Comparison of ENCODE assay signal across 9 cellular contexts in genomic region chr6:11460001-11460668, GRCh38.
DNase-seq lines count a peak whose midpoint lies in the region; ATAC-seq and TF ChIP-seq lines count a peak whose summit lies in the region.
"Had no signal": no experiment of that assay in that cellular context is flagged by ENCODE, and none has a peak within 500 bp of the region (broad histone marks: within the 10 kb centered on the region; RNA-seq: fewer than 3 reads in every experiment).

No MANE protein-coding gene starts in this region.

- no peaks in the 10 kb centered on the region for H3K9me2 ChIP-seq in Karpas-422 (replicated peaks; ENCODE audit: insufficient read depth, low read length)

- H3K79me2 ChIP-seq in DND-41 (ENCODE audit: insufficient read depth, low read length) (no peaks in the 10 kb centered on the region), Karpas-422 (ENCODE audit: low read length) (no peaks in the 10 kb centered on the region)

- H4K20me1 ChIP-seq in DND-41 (ENCODE audit: insufficient read depth, low read length) (no peaks in the 10 kb centered on the region), Karpas-422 (ENCODE audit: insufficient read depth, low read depth, low read length) (no peaks in the 10 kb centered on the region)

- no peak overlapping the region for H2AFZ ChIP-seq in DND-41 (ENCODE audit: low read depth, low read length)
- H2AFZ ChIP-seq in Karpas-422 (ENCODE audit: low read length), result peak overlapping the region; percentile 15; the same call in 1 of the 2 replicates

- H3K27me3 ChIP-seq in DND-41 (ENCODE audit: insufficient read depth, low read length, poor library complexity) (no peaks in the 10 kb centered on the region), Karpas-422 (ENCODE audit: low read length) (no peaks in the 10 kb centered on the region), upper lobe of right lung (no peaks in the 10 kb centered on the region)

- no peak overlapping the region for H3K27ac ChIP-seq in DND-41 (ENCODE audit: low read length)
- H3K27ac ChIP-seq in Karpas-422 (ENCODE audit: low read length), result peak overlapping the region; percentile 76
- peak overlapping the region; percentile 44 for H3K27ac ChIP-seq in upper lobe of right lung
- H3K27ac ChIP-seq: epithelial cell of prostate had no signal

- DNase-seq in DND-41 (no peak), Karpas-422 (peak; percentile 66), cardiac fibroblast (ENCODE audit: low read depth in 2 of 2) (peak; percentile 25 to 55), upper lobe of right lung (no peak), DMS79 (lab: John Stamatoyannopoulos, UW) (no peak), GM19238 (ENCODE audit: insufficient read length, low spot score) (no peak)

- H3K4me3 ChIP-seq in DND-41 (ENCODE audit: low read depth in 1 of 2, low read length in 2 of 2) (no peak overlapping the region), Karpas-422 (ENCODE audit: low read length) (peak overlapping the region; percentile 50), cardiac fibroblast (replicated peaks in 1 of 2; ENCODE audit: low read depth in 2 of 2, low read length in 2 of 2) (no peak overlapping the region), upper lobe of right lung (no peak overlapping the region)

- H3K9me3 ChIP-seq in DND-41 (ENCODE audit: insufficient read depth, low read length, severe bottlenecking) (no peaks in the 10 kb centered on the region), Karpas-422 (ENCODE audit: low read length) (no peaks in the 10 kb centered on the region), upper lobe of right lung (no peaks in the 10 kb centered on the region)

- no peak overlapping the region for H3K9ac ChIP-seq in DND-41 (ENCODE audit: low read depth, low read length)
- H3K9ac ChIP-seq in Karpas-422 (ENCODE audit: low read length), result peak overlapping the region; percentile 19; the same call in 1 of the 2 replicates

- TF ChIP-seq CTCF in DND-41 (IDR thresholded peaks at IDR 0.05; ENCODE audit: borderline replicate concordance, extremely low read depth, low read length, poor library complexity, severe bottlenecking) (no peak), cardiac fibroblast (IDR thresholded peaks at IDR 0.05; ENCODE audit: low read depth, low read length) (no peak), upper lobe of right lung (IDR thresholded peaks at IDR 0.05) (peak; percentile 27)

- H3K4me1 ChIP-seq in DND-41 (ENCODE audit: insufficient read depth, low read length) (no peaks in the 10 kb centered on the region), Karpas-422 (ENCODE audit: low read length) (peaks cover 41% of the 10 kb centered on the region), upper lobe of right lung (peaks cover 17% of the 10 kb centered on the region)

- intact Hi-C loops in upper lobe of right lung (cut with DNase I), result no loop called here

- 0 out of 3 replicates have a peak, but pooled peaks have one; percentile 40 for ATAC-seq in DND-41 (ENCODE audit: insufficient read depth, low read depth)
- peak; percentile 28 for ATAC-seq in GM19395 (IDR thresholded peaks at IDR 0.05; ENCODE audit: unreplicated experiment)
- ATAC-seq in upper lobe of right lung, result peak; percentile 90
- no peak for ATAC-seq in HG03139 (IDR thresholded peaks at IDR 0.05; ENCODE audit: unreplicated experiment)

- H3K4me2 ChIP-seq in DND-41 (ENCODE audit: insufficient read depth, low read length) (no peak overlapping the region), Karpas-422 (ENCODE audit: low read depth, low read length, poor library complexity, severe bottlenecking) (peak overlapping the region; percentile 63)

- no peaks in the 10 kb centered on the region for H3K36me3 ChIP-seq in DND-41 (ENCODE audit: insufficient read depth, low read length)
- H3K36me3 ChIP-seq in Karpas-422 (ENCODE audit: insufficient read depth, low read length), result no peaks in the 10 kb centered on the region
- H3K36me3 ChIP-seq in upper lobe of right lung, result no peaks in the 10 kb centered on the region

Comparison
In these comparisons a context has a peak if more than half of its experiments do, and no peak if none do; other contexts are left out.
1. DNase-seq: peak in Karpas-422 (single experiment) and cardiac fibroblast (2 of 2); none in DND-41 (single experiment), upper lobe of right lung (single experiment), DMS79 (single experiment) and GM19238 (single experiment).